22 cellular contexts compared by ENCODE assay signal in genomic region chr3:126629999-126630398, GRCh38.
"Had no signal": no experiment of that assay in that cellular context is flagged by ENCODE, and none has a peak within 500 bp of the region (broad histone marks: within the 10 kb centered on the region; RNA-seq: fewer than 3 reads in every experiment).

No MANE protein-coding gene starts in this region.

- H3K9me3 Mint-ChIP-seq: activated naive CD4-positive, alpha-beta T cell treated with anti-CD3 and anti-CD28 coated beads, Interleukin-2, amount 10 ng/mL, durations not matched to agents 7 days and 5 days; activated T-helper 2 cell treated with anti-CD3 and anti-CD28 coated beads, Interferon-gamma antibody, Interleukin-2, Interleukin-4, amounts not matched to agents 10 μg/mL and 5 μg/mL and 100 μg/mL, durations not matched to agents 14 hours and 24 hours and 36 hours; naive thymus-derived CD8-positive, alpha-beta T cell; T-helper 2 cell treated with Interferon-gamma antibody and Interleukin-4, amounts not matched to agents 5 μg/mL and 100 μg/mL, for 36 hours had no signal

- H3K27ac Mint-ChIP-seq: activated naive CD4-positive, alpha-beta T cell treated with anti-CD3 and anti-CD28 coated beads, Interleukin-2, amount 10 ng/mL, durations not matched to agents 7 days and 5 days; activated T-helper 2 cell treated with anti-CD3 and anti-CD28 coated beads, Interferon-gamma antibody, Interleukin-2, Interleukin-4, amounts not matched to agents 10 μg/mL and 5 μg/mL and 100 μg/mL, durations not matched to agents 14 hours and 24 hours and 36 hours; progenitor cell of endocrine pancreas; T-helper 2 cell treated with Interferon-gamma antibody and Interleukin-4, amounts not matched to agents 5 μg/mL and 100 μg/mL, for 36 hours had no signal

- H3K4me1 ChIP-seq: colonic mucosa, esophagus muscularis mucosa, left lung, transverse colon had no signal

- H3K9me3 ChIP-seq: colonic mucosa, esophagus muscularis mucosa, left lung, mucosa of descending colon, transverse colon had no signal

- H3K27me3 ChIP-seq: colonic mucosa, esophagus muscularis mucosa, left lung, transverse colon had no signal

- DNase-seq: activated CD4-positive, alpha-beta T cell treated with anti-CD3 and anti-CD28 coated beads, Interleukin-2, amount 50 U/mL, for 48 hours; activated CD4-positive, CD25-positive, alpha-beta regulatory T cell treated with anti-CD3 and anti-CD28 coated beads, Interleukin-2, amount 50 U/mL, for 72 hours; activated naive CD4-positive, alpha-beta T cell treated with anti-CD3 and anti-CD28 coated beads, Interleukin-2, amount 10 ng/mL, durations not matched to agents 7 days and 5 days; caudate nucleus; colonic mucosa; hippocampal formation; kidney; left lung; mammary epithelial cell; mucosa of descending colon; naive thymus-derived CD8-positive, alpha-beta T cell; nucleus accumbens; right cardiac atrium; stimulated activated CD4-positive, alpha-beta T cell treated with anti-CD3 and anti-CD28 coated beads, Interleukin-4, amount 100 ng/mL, for 24 hours; stimulated activated naive CD4-positive, alpha-beta T cell treated with Interleukin-2 at 50 U/mL for 16 hours; substantia nigra; transverse colon had no signal

- H3K27ac ChIP-seq: colonic mucosa, esophagus muscularis mucosa, left lung, skin epidermis, transverse colon had no signal

- H3K36me3 ChIP-seq: colonic mucosa had no signal

- H3K4me3 ChIP-seq: colonic mucosa, esophagus muscularis mucosa, left lung, mucosa of descending colon, skin epidermis, transverse colon had no signal

- ATAC-seq: left lung; mucosa of descending colon; naive thymus-derived CD8-positive, alpha-beta T cell; right cardiac atrium had no signal

- H3K4me3 Mint-ChIP-seq: activated naive CD4-positive, alpha-beta T cell treated with anti-CD3 and anti-CD28 coated beads, Interleukin-2, amount 10 ng/mL, durations not matched to agents 7 days and 5 days; naive thymus-derived CD8-positive, alpha-beta T cell; T-helper 2 cell treated with Interferon-gamma antibody and Interleukin-4, amounts not matched to agents 5 μg/mL and 100 μg/mL, for 36 hours had no signal

- H3K36me3 Mint-ChIP-seq: activated naive CD4-positive, alpha-beta T cell treated with anti-CD3 and anti-CD28 coated beads, Interleukin-2, amount 10 ng/mL, durations not matched to agents 7 days and 5 days had no signal

- H3K27me3 Mint-ChIP-seq: activated naive CD4-positive, alpha-beta T cell treated with anti-CD3 and anti-CD28 coated beads, Interleukin-2, amount 10 ng/mL, durations not matched to agents 7 days and 5 days; naive thymus-derived CD8-positive, alpha-beta T cell; progenitor cell of endocrine pancreas had no signal
